1 cellular context compared by ENCODE assay signal in genomic region chr7:87876040-87876758, GRCh38.
TF ChIP-seq lines count a peak whose summit lies in the region.

TSS of gene DBF4 (plus strand) at chr7:87876493. CDS start at chr7:87876733, 240 bp downstream.
A gene with protein sequence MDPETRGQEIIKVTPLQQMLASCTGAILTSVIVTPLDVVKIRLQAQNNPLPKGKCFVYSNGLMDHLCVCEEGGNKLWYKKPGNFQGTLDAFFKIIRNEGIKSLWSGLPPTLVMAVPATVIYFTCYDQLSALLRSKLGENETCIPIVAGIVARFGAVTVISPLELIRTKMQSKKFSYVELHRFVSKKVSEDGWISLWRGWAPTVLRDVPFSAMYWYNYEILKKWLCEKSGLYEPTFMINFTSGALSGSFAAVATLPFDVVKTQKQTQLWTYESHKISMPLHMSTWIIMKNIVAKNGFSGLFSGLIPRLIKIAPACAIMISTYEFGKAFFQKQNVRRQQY (minus strand): TSS chr7:87876360. CDS start chr7:87858727, 17,633 bp downstream.

TF ChIP-seq in K562, 482 proteins besides CTCF, POLR2A, EP300 and RAD21 (continued from another document and continues in another):
- TF ChIP-seq, protein P1, sequence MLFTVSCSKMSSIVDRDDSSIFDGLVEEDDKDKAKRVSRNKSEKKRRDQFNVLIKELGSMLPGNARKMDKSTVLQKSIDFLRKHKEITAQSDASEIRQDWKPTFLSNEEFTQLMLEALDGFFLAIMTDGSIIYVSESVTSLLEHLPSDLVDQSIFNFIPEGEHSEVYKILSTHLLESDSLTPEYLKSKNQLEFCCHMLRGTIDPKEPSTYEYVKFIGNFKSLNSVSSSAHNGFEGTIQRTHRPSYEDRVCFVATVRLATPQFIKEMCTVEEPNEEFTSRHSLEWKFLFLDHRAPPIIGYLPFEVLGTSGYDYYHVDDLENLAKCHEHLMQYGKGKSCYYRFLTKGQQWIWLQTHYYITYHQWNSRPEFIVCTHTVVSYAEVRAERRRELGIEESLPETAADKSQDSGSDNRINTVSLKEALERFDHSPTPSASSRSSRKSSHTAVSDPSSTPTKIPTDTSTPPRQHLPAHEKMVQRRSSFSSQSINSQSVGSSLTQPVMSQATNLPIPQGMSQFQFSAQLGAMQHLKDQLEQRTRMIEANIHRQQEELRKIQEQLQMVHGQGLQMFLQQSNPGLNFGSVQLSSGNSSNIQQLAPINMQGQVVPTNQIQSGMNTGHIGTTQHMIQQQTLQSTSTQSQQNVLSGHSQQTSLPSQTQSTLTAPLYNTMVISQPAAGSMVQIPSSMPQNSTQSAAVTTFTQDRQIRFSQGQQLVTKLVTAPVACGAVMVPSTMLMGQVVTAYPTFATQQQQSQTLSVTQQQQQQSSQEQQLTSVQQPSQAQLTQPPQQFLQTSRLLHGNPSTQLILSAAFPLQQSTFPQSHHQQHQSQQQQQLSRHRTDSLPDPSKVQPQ (CRISPR knock-in tag; IDR thresholded peaks at IDR 0.05; ENCODE audit: borderline replicate concordance) = no peak
- peak; percentile 83 for TF ChIP-seq PCBP1 (IDR thresholded peaks at IDR 0.05; ENCODE audit: low read depth, low read length, poor library complexity, severe bottlenecking)
- TF ChIP-seq, protein P2, sequence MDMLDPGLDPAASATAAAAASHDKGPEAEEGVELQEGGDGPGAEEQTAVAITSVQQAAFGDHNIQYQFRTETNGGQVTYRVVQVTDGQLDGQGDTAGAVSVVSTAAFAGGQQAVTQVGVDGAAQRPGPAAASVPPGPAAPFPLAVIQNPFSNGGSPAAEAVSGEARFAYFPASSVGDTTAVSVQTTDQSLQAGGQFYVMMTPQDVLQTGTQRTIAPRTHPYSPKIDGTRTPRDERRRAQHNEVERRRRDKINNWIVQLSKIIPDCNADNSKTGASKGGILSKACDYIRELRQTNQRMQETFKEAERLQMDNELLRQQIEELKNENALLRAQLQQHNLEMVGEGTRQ (CRISPR knock-in tag; IDR thresholded peaks at IDR 0.05) = peak; percentile 72
- TF ChIP-seq, protein P3, sequence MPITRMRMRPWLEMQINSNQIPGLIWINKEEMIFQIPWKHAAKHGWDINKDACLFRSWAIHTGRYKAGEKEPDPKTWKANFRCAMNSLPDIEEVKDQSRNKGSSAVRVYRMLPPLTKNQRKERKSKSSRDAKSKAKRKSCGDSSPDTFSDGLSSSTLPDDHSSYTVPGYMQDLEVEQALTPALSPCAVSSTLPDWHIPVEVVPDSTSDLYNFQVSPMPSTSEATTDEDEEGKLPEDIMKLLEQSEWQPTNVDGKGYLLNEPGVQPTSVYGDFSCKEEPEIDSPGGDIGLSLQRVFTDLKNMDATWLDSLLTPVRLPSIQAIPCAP (CRISPR knock-in tag; IDR thresholded peaks at IDR 0.05; ENCODE audit: borderline replicate concordance) = no peak
- TF ChIP-seq SMARCA5 (IDR thresholded peaks at IDR 0.05) = no peak
- TF ChIP-seq SUPT5H (IDR thresholded peaks at IDR 0.05) = peak; percentile 85
- no peak for TF ChIP-seq FOS (IDR thresholded peaks at IDR 0.05; ENCODE audit: extremely low read depth, insufficient read length)
- TF ChIP-seq ZBTB1 (CRISPR knock-in tag; IDR thresholded peaks at IDR 0.05; ENCODE audit: borderline replicate concordance, low read depth) = peak; percentile 66; the same call in 1 of the 2 replicates
- no peak for TF ChIP-seq ZFP1 (CRISPR knock-in tag; IDR thresholded peaks at IDR 0.05)
- peak; percentile 84 for TF ChIP-seq OTX1 (CRISPR knock-in tag; IDR thresholded peaks at IDR 0.05)
- TF ChIP-seq ATF1 (CRISPR knock-in tag; IDR thresholded peaks at IDR 0.05) = no peak; the same call in 1 of the 2 replicates
- peak; percentile 96 for TF ChIP-seq ATF1 (tag; IDR thresholded peaks at IDR 0.05)
- TF ChIP-seq PTTG1 (tag; IDR thresholded peaks at IDR 0.05; ENCODE audit: low read depth) = no peak
- TF ChIP-seq POLR2B (IDR thresholded peaks at IDR 0.05; ENCODE audit: low read depth, partially characterized antibody) = peak; percentile 48
- TF ChIP-seq JUND (IDR thresholded peaks at IDR 0.05; ENCODE audit: borderline replicate concordance, low read depth, low read length) = peak; percentile 6; the same call in 1 of the 2 replicates
- peak; percentile 32; the same call in 1 of the 3 replicates for TF ChIP-seq JUND (tag; IDR thresholded peaks at IDR 0.05; ENCODE audit: borderline replicate concordance, low read depth, low read length)
- TF ChIP-seq NCOR1 (IDR thresholded peaks at IDR 0.05) = peak; percentile 27; the same call in 1 of the 2 replicates
- TF ChIP-seq PCBP2 (IDR thresholded peaks at IDR 0.05; ENCODE audit: low read depth, low read length, poor library complexity, severe bottlenecking) = no peak
- peak in 1 of 2 experiments; percentile 52; a peak in 2 of 4 replicates for TF ChIP-seq HDAC1 (IDR thresholded peaks at IDR 0.05)
- TF ChIP-seq, protein P4, sequence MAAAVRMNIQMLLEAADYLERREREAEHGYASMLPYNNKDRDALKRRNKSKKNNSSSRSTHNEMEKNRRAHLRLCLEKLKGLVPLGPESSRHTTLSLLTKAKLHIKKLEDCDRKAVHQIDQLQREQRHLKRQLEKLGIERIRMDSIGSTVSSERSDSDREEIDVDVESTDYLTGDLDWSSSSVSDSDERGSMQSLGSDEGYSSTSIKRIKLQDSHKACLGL (CRISPR knock-in tag; IDR thresholded peaks at IDR 0.05; ENCODE audit: borderline replicate concordance, poor library complexity, severe bottlenecking) = no peak
- TF ChIP-seq, protein P5, sequence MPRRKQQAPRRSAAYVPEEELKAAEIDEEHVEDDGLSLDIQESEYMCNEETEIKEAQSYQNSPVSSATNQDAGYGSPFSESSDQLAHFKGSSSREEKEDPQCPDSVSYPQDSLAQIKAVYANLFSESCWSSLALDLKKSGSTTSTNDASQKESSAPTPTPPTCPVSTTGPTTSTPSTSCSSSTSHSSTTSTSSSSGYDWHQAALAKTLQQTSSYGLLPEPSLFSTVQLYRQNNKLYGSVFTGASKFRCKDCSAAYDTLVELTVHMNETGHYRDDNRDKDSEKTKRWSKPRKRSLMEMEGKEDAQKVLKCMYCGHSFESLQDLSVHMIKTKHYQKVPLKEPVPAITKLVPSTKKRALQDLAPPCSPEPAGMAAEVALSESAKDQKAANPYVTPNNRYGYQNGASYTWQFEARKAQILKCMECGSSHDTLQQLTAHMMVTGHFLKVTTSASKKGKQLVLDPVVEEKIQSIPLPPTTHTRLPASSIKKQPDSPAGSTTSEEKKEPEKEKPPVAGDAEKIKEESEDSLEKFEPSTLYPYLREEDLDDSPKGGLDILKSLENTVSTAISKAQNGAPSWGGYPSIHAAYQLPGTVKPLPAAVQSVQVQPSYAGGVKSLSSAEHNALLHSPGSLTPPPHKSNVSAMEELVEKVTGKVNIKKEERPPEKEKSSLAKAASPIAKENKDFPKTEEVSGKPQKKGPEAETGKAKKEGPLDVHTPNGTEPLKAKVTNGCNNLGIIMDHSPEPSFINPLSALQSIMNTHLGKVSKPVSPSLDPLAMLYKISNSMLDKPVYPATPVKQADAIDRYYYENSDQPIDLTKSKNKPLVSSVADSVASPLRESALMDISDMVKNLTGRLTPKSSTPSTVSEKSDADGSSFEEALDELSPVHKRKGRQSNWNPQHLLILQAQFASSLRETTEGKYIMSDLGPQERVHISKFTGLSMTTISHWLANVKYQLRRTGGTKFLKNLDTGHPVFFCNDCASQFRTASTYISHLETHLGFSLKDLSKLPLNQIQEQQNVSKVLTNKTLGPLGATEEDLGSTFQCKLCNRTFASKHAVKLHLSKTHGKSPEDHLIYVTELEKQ (CRISPR knock-in tag; IDR thresholded peaks at IDR 0.05) = no peak
- TF ChIP-seq BACH1 (tag; IDR thresholded peaks at IDR 0.05) = no peak
- no peak for TF ChIP-seq MCM3 (IDR thresholded peaks at IDR 0.05)
- no peak for TF ChIP-seq CHD1 (IDR thresholded peaks at IDR 0.05; ENCODE audit: low read length)
- peak; percentile 86 for TF ChIP-seq POLR2AphosphoS5 (IDR thresholded peaks at IDR 0.05; ENCODE audit: control insufficient read depth, insufficient read depth, low read depth, low read length)
- no peak for TF ChIP-seq ARID2 (IDR thresholded peaks at IDR 0.05)
- peak; percentile 100 for TF ChIP-seq CXXC5 (CRISPR knock-in tag; IDR thresholded peaks at IDR 0.05)
- TF ChIP-seq, protein P6, sequence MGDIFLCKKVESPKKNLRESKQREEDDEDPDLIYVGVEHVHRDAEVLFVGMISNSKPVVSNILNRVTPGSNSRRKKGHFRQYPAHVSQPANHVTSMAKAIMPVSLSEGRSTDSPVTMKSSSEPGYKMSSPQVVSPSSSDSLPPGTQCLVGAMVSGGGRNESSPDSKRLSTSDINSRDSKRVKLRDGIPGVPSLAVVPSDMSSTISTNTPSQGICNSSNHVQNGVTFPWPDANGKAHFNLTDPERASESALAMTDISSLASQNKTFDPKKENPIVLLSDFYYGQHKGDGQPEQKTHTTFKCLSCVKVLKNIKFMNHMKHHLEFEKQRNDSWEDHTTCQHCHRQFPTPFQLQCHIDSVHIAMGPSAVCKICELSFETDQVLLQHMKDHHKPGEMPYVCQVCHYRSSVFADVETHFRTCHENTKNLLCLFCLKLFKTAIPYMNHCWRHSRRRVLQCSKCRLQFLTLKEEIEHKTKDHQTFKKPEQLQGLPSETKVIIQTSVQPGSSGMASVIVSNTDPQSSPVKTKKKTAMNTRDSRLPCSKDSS (IDR thresholded peaks at IDR 0.05; ENCODE audit: low read depth, partially characterized antibody) = no peak
- TF ChIP-seq NR2F6 (CRISPR knock-in tag; IDR thresholded peaks at IDR 0.05) = no peak
- peak; percentile 56; the same call in 1 of the 2 replicates for TF ChIP-seq MBD2 (IDR thresholded peaks at IDR 0.05; ENCODE audit: borderline replicate concordance, low read depth)
- TF ChIP-seq ZFP36 (IDR thresholded peaks at IDR 0.05; ENCODE audit: low read depth, low read length, partially characterized antibody) = peak; percentile 4
- no peak for TF ChIP-seq ZNF311 (CRISPR knock-in tag; IDR thresholded peaks at IDR 0.05)
- TF ChIP-seq, protein P7, sequence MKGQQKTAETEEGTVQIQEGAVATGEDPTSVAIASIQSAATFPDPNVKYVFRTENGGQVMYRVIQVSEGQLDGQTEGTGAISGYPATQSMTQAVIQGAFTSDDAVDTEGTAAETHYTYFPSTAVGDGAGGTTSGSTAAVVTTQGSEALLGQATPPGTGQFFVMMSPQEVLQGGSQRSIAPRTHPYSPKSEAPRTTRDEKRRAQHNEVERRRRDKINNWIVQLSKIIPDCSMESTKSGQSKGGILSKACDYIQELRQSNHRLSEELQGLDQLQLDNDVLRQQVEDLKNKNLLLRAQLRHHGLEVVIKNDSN (CRISPR knock-in tag; IDR thresholded peaks at IDR 0.05) = peak; percentile 74
- no peak for TF ChIP-seq ZNF551 (CRISPR knock-in tag; IDR thresholded peaks at IDR 0.05)
- no peak; a peak in 1 of 3 replicates for TF ChIP-seq CBX3 (IDR thresholded peaks at IDR 0.05; ENCODE audit: borderline replicate concordance in 1 of 2, low read length in 2 of 2)
- TF ChIP-seq, protein P8, sequence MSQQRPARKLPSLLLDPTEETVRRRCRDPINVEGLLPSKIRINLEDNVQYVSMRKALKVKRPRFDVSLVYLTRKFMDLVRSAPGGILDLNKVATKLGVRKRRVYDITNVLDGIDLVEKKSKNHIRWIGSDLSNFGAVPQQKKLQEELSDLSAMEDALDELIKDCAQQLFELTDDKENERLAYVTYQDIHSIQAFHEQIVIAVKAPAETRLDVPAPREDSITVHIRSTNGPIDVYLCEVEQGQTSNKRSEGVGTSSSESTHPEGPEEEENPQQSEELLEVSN (IDR thresholded peaks at IDR 0.05; ENCODE audit: borderline replicate concordance in 1 of 2, extremely low read depth in 1 of 2, insufficient read depth in 1 of 2, insufficient read length in 1 of 2, low read depth in 1 of 2, low read length in 1 of 2, poor library complexity in 1 of 2, severe bottlenecking in 1 of 2) = peak; percentile 96 to 98
- peak; percentile 56; the same call in 1 of the 2 replicates for TF ChIP-seq HINFP (tag; conservative IDR thresholded peaks at IDR 0.05; ENCODE audit: low read depth)
- TF ChIP-seq DEAF1 (CRISPR knock-in tag; IDR thresholded peaks at IDR 0.05) = no peak
- TF ChIP-seq ETV6 (IDR thresholded peaks at IDR 0.05; ENCODE audit: borderline replicate concordance in 1 of 2, low read depth in 2 of 2, low read length in 1 of 2) = peak in 1 of 2 experiments; percentile 70; a peak in 1 of 4 replicates
- peak; percentile 19; the same call in 1 of the 2 replicates for TF ChIP-seq ETV6 (CRISPR knock-in tag; IDR thresholded peaks at IDR 0.05; ENCODE audit: borderline replicate concordance)
- TF ChIP-seq RFX7 (CRISPR knock-in tag; IDR thresholded peaks at IDR 0.05) = no peak
- TF ChIP-seq PTBP1 (IDR thresholded peaks at IDR 0.05; ENCODE audit: low read depth, low read length) = no peak
- no peak for TF ChIP-seq ZNF3 (CRISPR knock-in tag; IDR thresholded peaks at IDR 0.05)
- peak; percentile 8; the same call in 1 of the 2 replicates for TF ChIP-seq NCOA1 (IDR thresholded peaks at IDR 0.05; ENCODE audit: low read depth)
- no peak for TF ChIP-seq ZNF780A (CRISPR knock-in tag; IDR thresholded peaks at IDR 0.05)
- no peak for TF ChIP-seq PHB (CRISPR knock-in tag; IDR thresholded peaks at IDR 0.05)
- no peak; the same call in none of the 2 replicates for TF ChIP-seq ZNF766 (CRISPR knock-in tag; conservative IDR thresholded peaks at IDR 0.05)
- TF ChIP-seq ELF1 (tag; IDR thresholded peaks at IDR 0.05) = peak; percentile 72
- TF ChIP-seq ZNF395 (CRISPR knock-in tag; IDR thresholded peaks at IDR 0.05) = peak; percentile 66
- peak; percentile 81 for TF ChIP-seq EGR1 (conservative IDR thresholded peaks at IDR 0.05)
